ENCODE assay signal across 3 cellular contexts in genomic region chr1:8033322-8033721, GRCh38.
TF ChIP-seq lines count a peak whose summit lies in the region.

No MANE protein-coding gene starts in this region.

TF ChIP-seq in A549, 52 proteins besides CTCF, POLR2A, EP300 and RAD21:
- TF ChIP-seq HDAC2 (IDR thresholded peaks at IDR 0.05), result no peak
- no peak for TF ChIP-seq REST (IDR thresholded peaks at IDR 0.05)
- no peak for TF ChIP-seq RFX5 (IDR thresholded peaks at IDR 0.05)
- TF ChIP-seq HMGXB4 (CRISPR knock-in tag; IDR thresholded peaks at IDR 0.05; ENCODE audit: borderline replicate concordance), result no peak
- TF ChIP-seq NFE2L2 (conservative IDR thresholded peaks at IDR 0.05; ENCODE audit: low read length), result no peak
- TF ChIP-seq JUN (IDR thresholded peaks at IDR 0.05), result no peak

TF ChIP-seq in IMR-90, 13 proteins besides CTCF, POLR2A, EP300 and RAD21:
- TF ChIP-seq MAFK (IDR thresholded peaks at IDR 0.05; ENCODE audit: low read depth, low read length) (no peak), USF2 (IDR thresholded peaks at IDR 0.05; ENCODE audit: low read depth, low read length) (no peak), SMC3 (IDR thresholded peaks at IDR 0.05; ENCODE audit: low read depth, low read length) (no peak), RFX5 (IDR thresholded peaks at IDR 0.05; ENCODE audit: low read depth, low read length) (no peak), CEBPB (IDR thresholded peaks at IDR 0.05; ENCODE audit: low read depth, low read length) (no peak), RCOR1 (IDR thresholded peaks at IDR 0.05; ENCODE audit: insufficient replicate concordance, low read length) (no peak), NFE2L2 (IDR thresholded peaks at IDR 0.05; ENCODE audit: low read depth, low read length) (no peak), FOS (IDR thresholded peaks at IDR 0.05; ENCODE audit: low read depth, low read length) (no peak), MAZ (IDR thresholded peaks at IDR 0.05; ENCODE audit: borderline replicate concordance, low read depth, low read length) (no peak), MXI1 (IDR thresholded peaks at IDR 0.05; ENCODE audit: borderline replicate concordance, low read depth, low read length) (no peak), BHLHE40 (IDR thresholded peaks at IDR 0.05; ENCODE audit: low read depth, low read length) (no peak), CHD1 (IDR thresholded peaks at IDR 0.05; ENCODE audit: low read depth, low read length) (no peak), ELK1 (IDR thresholded peaks at IDR 0.05; ENCODE audit: borderline replicate concordance, low read depth, low read length) (no peak)

TF ChIP-seq in H1, 55 proteins besides CTCF, POLR2A, EP300 and RAD21:
- TF ChIP-seq SIN3A (conservative IDR thresholded peaks at IDR 0.05 in 1 of 2, IDR thresholded peaks at IDR 0.05 in 1 of 2; ENCODE audit: low read depth in 1 of 2, low read length in 2 of 2), result no peak
